In genomic region chr7:130951303-130951975, GRCh38 we compare ENCODE assay signal across 2 cellular contexts.
TF ChIP-seq lines count a peak whose summit lies in the region.

No MANE protein-coding gene starts in this region.

TF ChIP-seq in SK-N-SH treated with all-trans-retinoic acid at 6 μM for 48 hours, 23 proteins besides CTCF, POLR2A, EP300 and RAD21 (continued from another document):
- TF ChIP-seq ZC3H10 (CRISPR knock-in tag; IDR thresholded peaks at IDR 0.05) (no peak), ARNTL (CRISPR knock-in tag; IDR thresholded peaks at IDR 0.05; ENCODE audit: borderline replicate concordance, low read depth) (no peak), PPARA (CRISPR knock-in tag; IDR thresholded peaks at IDR 0.05; ENCODE audit: borderline replicate concordance) (no peak), CREB5 (CRISPR knock-in tag; IDR thresholded peaks at IDR 0.05; ENCODE audit: low read depth) (no peak), ESRRG (CRISPR knock-in tag; IDR thresholded peaks at IDR 0.05) (no peak), TCF4 (CRISPR knock-in tag; IDR thresholded peaks at IDR 0.05; ENCODE audit: borderline replicate concordance) (no peak), ZNF8 (CRISPR knock-in tag; IDR thresholded peaks at IDR 0.05) (no peak), ZNF565 (CRISPR knock-in tag; conservative IDR thresholded peaks at IDR 0.05; ENCODE audit: low read depth) (no peak), CSDC2 (CRISPR knock-in tag; IDR thresholded peaks at IDR 0.05) (no peak), PATZ1 (CRISPR knock-in tag; IDR thresholded peaks at IDR 0.05; ENCODE audit: borderline replicate concordance) (no peak), CSRNP3 (CRISPR knock-in tag; IDR thresholded peaks at IDR 0.05) (no peak), SNAI2 (CRISPR knock-in tag; IDR thresholded peaks at IDR 0.05) (no peak), OSR1 (CRISPR knock-in tag; IDR thresholded peaks at IDR 0.05) (no peak)

TF ChIP-seq in SK-N-SH, 30 proteins besides CTCF, POLR2A, EP300 and RAD21 (continued from another document):
- TF ChIP-seq SMC3 (IDR thresholded peaks at IDR 0.05; ENCODE audit: low read depth, low read length), result no peak
- no peak for TF ChIP-seq MXI1 (IDR thresholded peaks at IDR 0.05; ENCODE audit: low read depth, low read length)
- no peak for TF ChIP-seq JUND (IDR thresholded peaks at IDR 0.05)
- no peak for TF ChIP-seq RXRA (IDR thresholded peaks at IDR 0.05; ENCODE audit: borderline replicate concordance, low read depth)
- TF ChIP-seq EZH2phosphoT487 (IDR thresholded peaks at IDR 0.05; ENCODE audit: borderline replicate concordance, low read depth), result no peak
- no peak for TF ChIP-seq MAX (IDR thresholded peaks at IDR 0.05; ENCODE audit: low read depth)
- TF ChIP-seq YY1 (IDR thresholded peaks at IDR 0.05; ENCODE audit: low read depth), result no peak
